ENCODE assay signal across 21 cellular contexts in the genomic region with DNA sequence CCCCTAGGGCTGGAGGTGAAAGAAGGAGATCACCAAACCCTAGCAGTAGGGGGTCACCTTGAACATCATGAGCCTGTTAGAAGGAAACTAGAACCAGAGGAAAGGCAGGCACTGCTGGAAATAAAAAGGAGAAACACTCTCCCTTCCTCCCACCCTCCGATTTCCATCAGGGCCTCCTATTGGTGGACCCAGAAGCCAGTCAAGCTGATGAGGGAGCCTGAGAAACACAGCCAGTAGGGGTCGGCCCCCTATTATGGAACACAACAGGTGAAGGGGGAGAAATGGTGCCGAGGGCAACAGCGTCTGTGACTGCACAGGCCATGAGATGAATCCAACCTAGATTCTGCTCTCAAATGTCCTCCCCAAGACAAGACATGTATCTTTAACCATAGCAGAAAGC.
DNase-seq lines count a peak whose midpoint lies in the region; ATAC-seq, FAIRE-seq and TF ChIP-seq lines count a peak whose summit lies in the region.
"Had no signal": no experiment of that assay in that cellular context is flagged by ENCODE, and none has a peak within 500 bp of the region (broad histone marks: within the 10 kb centered on the region; RNA-seq: fewer than 3 reads in every experiment).

No MANE protein-coding gene starts in this region.

- CTCF ChIA-PET in K562 (lab: Yijun Ruan, JAX; ENCODE audit: low intra/inter-chr PET ratio), result interaction anchor here (0.7 kb wide), 1 partner anchor 439 kb away, joined by 3 read pairs; no protein-coding TSS in a partner anchor

- H3K36me3 ChIP-seq in K562 (ENCODE audit: control insufficient read depth, insufficient read depth, low read length), result no peaks in the 10 kb centered on the region
- H3K36me3 ChIP-seq: HAP-1 had no signal

- no peaks in the 10 kb centered on the region for H3K79me2 ChIP-seq in K562 (ENCODE audit: control insufficient read depth, insufficient read depth, low read length)

- TF ChIP-seq CTCF in NB4 (IDR thresholded peaks at IDR 0.05; ENCODE audit: low read depth, low read length), result no peak
- TF ChIP-seq CTCF in K562 (IDR thresholded peaks at IDR 0.05 in 2 of 3, conservative IDR thresholded peaks at IDR 0.05 in 1 of 3; ENCODE audit: insufficient read depth in 2 of 3, low read depth in 1 of 3, low read length in 3 of 3), result 0 out of 6 replicates have a peak, but pooled peaks of 1 of the 3 experiments have one; percentile 7
- TF ChIP-seq CTCF in progenitor cell of endocrine pancreas (IDR thresholded peaks at IDR 0.05; ENCODE audit: unreplicated experiment), result no peak

- no peak overlapping the region for H3K4me3 ChIP-seq in NB4 (ENCODE audit: low read depth, low read length)
- H3K4me3 ChIP-seq in K562, result no peak overlapping the region
- H3K4me3 ChIP-seq: HAP-1 had no signal

- no peak overlapping the region for H3K4me3 Mint-ChIP-seq in progenitor cell of endocrine pancreas (ENCODE audit: low read depth)
- H3K4me3 Mint-ChIP-seq: CD4-positive, CD25-positive, alpha-beta regulatory T cell had no signal

- intact Hi-C loops in K562 (cut with micrococcal nuclease), result no loop called here

- H2AFZ ChIP-seq in K562 (ENCODE audit: low read depth, low read length), result no peak overlapping the region

- H3K9ac ChIP-seq in K562 (ENCODE audit: insufficient read depth in 1 of 2, low read depth in 2 of 2, low read length in 2 of 2), result no peak overlapping the region

- no peak overlapping the region for H3K27ac ChIP-seq in K562 (ENCODE audit: extremely low read depth, low read depth, low read length)

- WGBS in K562 (ENCODE audit: insufficient coverage, low coverage, missing lambda C conversion rate), result 4% methylated on average over 4 of the region's 4 CpGs

- ATAC-seq in K562, result peak; percentile 91
- no peak for ATAC-seq in GM18519 (IDR thresholded peaks at IDR 0.05; ENCODE audit: low FRiP score, unreplicated experiment)
- ATAC-seq: Panc1 had no signal

- peaks cover 45% of the 10 kb centered on the region for H3K27me3 Mint-ChIP-seq in progenitor cell of endocrine pancreas

- H3K27ac Mint-ChIP-seq in progenitor cell of endocrine pancreas, result peak overlapping the region; percentile 35
- H3K27ac Mint-ChIP-seq: CD4-positive, CD25-positive, alpha-beta regulatory T cell had no signal

- H3K4me2 ChIP-seq in K562 (ENCODE audit: insufficient read depth, low read length), result 0 out of 2 replicates have a peak overlapping the region, but pooled peaks have one; percentile 20

- no peaks in the 10 kb centered on the region for H3K36me3 Mint-ChIP-seq in progenitor cell of endocrine pancreas (ENCODE audit: insufficient read depth)
- H3K36me3 Mint-ChIP-seq: CD4-positive, CD25-positive, alpha-beta regulatory T cell had no signal

- H3K4me1 ChIP-seq in K562 (replicated peaks in 1 of 2; ENCODE audit: control insufficient read depth in 2 of 2, insufficient read depth in 2 of 2, low read length in 2 of 2), result no peaks in the 10 kb centered on the region
- H3K4me1 ChIP-seq: HAP-1 had no signal

- TF ChIP-seq POLR2A in NB4 (IDR thresholded peaks at IDR 0.05; ENCODE audit: extremely low read depth, insufficient read length) (no peak), K562 (conservative IDR thresholded peaks at IDR 0.05) (no peak)

- in situ Hi-C loops in K562 (cut with MboI), result no loop called here

- H3K9me3 Mint-ChIP-seq in progenitor cell of endocrine pancreas (ENCODE audit: low read depth), result no peaks in the 10 kb centered on the region

- TF ChIP-seq RAD21 in K562 (CRISPR knock-in tag; conservative IDR thresholded peaks at IDR 0.05 in 1 of 2, IDR thresholded peaks at IDR 0.05 in 1 of 2), result no peak

- 0 out of 2 replicates have a peak, but pooled peaks cover 6% of the 10 kb centered on the region for H4K20me1 ChIP-seq in K562 (replicated peaks; ENCODE audit: control insufficient read depth, insufficient read depth, low read length)

- FAIRE-seq in K562 (lab: Jason Lieb, UNC), result peak; percentile 44
- FAIRE-seq: HTR-8/SVneo had no signal

- H3K9me3 ChIP-seq in K562 (replicated peaks; ENCODE audit: control insufficient read depth, insufficient read depth, low read depth, low read length), result no peaks in the 10 kb centered on the region
- H3K9me3 ChIP-seq: HAP-1 had no signal

- POLR2A ChIA-PET in K562 (lab: Yijun Ruan, JAX), result interaction anchor here (0.7 kb wide), 1 partner anchor 11 kb away, joined by 3 read pairs; no protein-coding TSS in a partner anchor

- peaks cover 14% of the 10 kb centered on the region for H3K4me1 Mint-ChIP-seq in progenitor cell of endocrine pancreas (ENCODE audit: low read depth)
- H3K4me1 Mint-ChIP-seq: CD4-positive, CD25-positive, alpha-beta regulatory T cell had no signal

- DNase-seq in activated effector memory CD4-positive, alpha-beta T cell treated with anti-CD3 and anti-CD28 coated beads, Interleukin-2, amount 50 U/mL, for 16 hours, result peak; percentile 16
- DNase-seq in activated effector memory CD4-positive, alpha-beta T cell treated with Interleukin-2 at 50 U/mL for 16 hours, result no peak
- peak; percentile 6 for DNase-seq in NB4 (ENCODE audit: low read depth)
- peak; percentile 38 to 74 (median 70) for DNase-seq in K562 (ENCODE audit: extremely low read depth in 1 of 4, low spot score in 3 of 4)
- no peak for DNase-seq in progenitor cell of endocrine pancreas (ENCODE audit: low spot score, unreplicated experiment)
- DNase-seq in SKM-1 treated with dmso at 0.1 percent for 144 hours (lab: John Stamatoyannopoulos, UW; ENCODE audit: unreplicated experiment), result no peak
- no peak for DNase-seq in dermis blood vessel endothelial cell
- DNase-seq: AML-193; Calu3; CD4-positive, CD25-positive, alpha-beta regulatory T cell; DMS79 treated with DMSO at 0.1 percent for 48 hours; GF-D8; KBM-7; NCI-H1105 treated with DMSO at 0.1 percent for 48 hours; NCI-H2029; NCI-H524 treated with DMSO at 0.1 percent for 48 hours; Right ventricle myocardium superior had no signal

- no peaks in the 10 kb centered on the region for H3K9me1 ChIP-seq in K562 (ENCODE audit: control insufficient read depth, insufficient read depth, low read length)

- H3K27me3 ChIP-seq in K562 (ENCODE audit: control insufficient read depth in 2 of 2, insufficient read depth in 2 of 2, low read length in 2 of 2), result peaks cover 9 to 34% of the 10 kb centered on the region in 2 experiments; a peak in 4 of 5 replicates

- TF ChIP-seq EP300 in K562 (IDR thresholded peaks at IDR 0.05; ENCODE audit: low read length), result no peak

- no TSS peak for BruUV-seq in K562 (replicated peaks; lab: Mats Ljungman, UMichigan)

TF ChIP-seq in K562, 482 proteins besides CTCF, POLR2A, EP300 and RAD21 (continues in another document):
- TF ChIP-seq PBX2 (CRISPR knock-in tag; IDR thresholded peaks at IDR 0.05; ENCODE audit: low read depth) (peak; percentile 64), PBX2 (tag; conservative IDR thresholded peaks at IDR 0.05; ENCODE audit: low read depth) (peak; percentile 84), NRF1 (conservative IDR thresholded peaks at IDR 0.05 in 1 of 2, IDR thresholded peaks at IDR 0.05 in 1 of 2) (no peak), NFIC (IDR thresholded peaks at IDR 0.05) (no peak), NFYB (IDR thresholded peaks at IDR 0.05; ENCODE audit: extremely low read depth, insufficient read length) (peak; percentile 14), ZC3H4 (CRISPR knock-in tag; IDR thresholded peaks at IDR 0.05; ENCODE audit: borderline replicate concordance) (no peak), PKNOX1 (IDR thresholded peaks at IDR 0.05) (peak; percentile 96), TAF1 (IDR thresholded peaks at IDR 0.05; ENCODE audit: control insufficient read depth, extremely low read depth, insufficient read depth, low read length, severe bottlenecking) (no peak), SP2 (IDR thresholded peaks at IDR 0.05; ENCODE audit: extremely low read depth, low read depth, low read length, poor library complexity, severe bottlenecking) (peak; percentile 37), MEF2A (IDR thresholded peaks at IDR 0.05; ENCODE audit: control insufficient read depth, low read depth, low read length) (no peak)

Comparison
In these comparisons a context has a peak if more than half of its experiments do, and no peak if none do; other contexts are left out.
1. DNase-seq: peak in activated effector memory CD4-positive, alpha-beta T cell treated with anti-CD3 and anti-CD28 coated beads, Interleukin-2, amount 50 U/mL, for 16 hours (single experiment), NB4 (single experiment) and K562 (4 of 4); none in activated effector memory CD4-positive, alpha-beta T cell treated with Interleukin-2 at 50 U/mL for 16 hours (single experiment), progenitor cell of endocrine pancreas (single experiment), SKM-1 treated with dmso at 0.1 percent for 144 hours (single experiment) and dermis blood vessel endothelial cell (single experiment).